In genomic region chr1:196650403-196650802, GRCh38 we compare ENCODE assay signal across 24 cellular contexts. TPM values are rescaled to one million over a fixed set of nuclear protein-coding genes. Genes with fewer than 3 reads are reported as not detected.
DNase-seq lines count a peak whose midpoint lies in the region; ATAC-seq, FAIRE-seq and TF ChIP-seq lines count a peak whose summit lies in the region.
"Had no signal": no experiment of that assay in that cellular context is flagged by ENCODE, and none has a peak within 500 bp of the region (broad histone marks: within the 10 kb centered on the region; RNA-seq: fewer than 3 reads in every experiment).

No MANE protein-coding gene starts in this region.

- H3K9me3 ChIP-seq in ES-I3 (ENCODE audit: control insufficient read depth, insufficient read depth, low read length) = no peaks in the 10 kb centered on the region
- H3K9me3 ChIP-seq in HUES64 (ENCODE audit: insufficient read depth, low read depth, low read length) = no peaks in the 10 kb centered on the region
- no peaks in the 10 kb centered on the region for H3K9me3 ChIP-seq in K562 (replicated peaks; ENCODE audit: control insufficient read depth, insufficient read depth, low read depth, low read length)
- no peaks in the 10 kb centered on the region for H3K9me3 ChIP-seq in neural progenitor cell (ENCODE audit: low read depth)
- H3K9me3 ChIP-seq: adrenal gland, esophagus muscularis mucosa, gastroesophageal sphincter, HAP-1, suprapubic skin had no signal

- POLR2A ChIA-PET in K562 (lab: Yijun Ruan, JAX) = interaction anchor here (0.5 kb wide), 1 partner anchor 156 kb away, joined by 5 read pairs; no protein-coding TSS in a partner anchor

- H3K36me3 ChIP-seq in ES-I3 (ENCODE audit: insufficient read depth, low read length) (no peaks in the 10 kb centered on the region), HUES64 (ENCODE audit: insufficient read depth, low read length) (no peaks in the 10 kb centered on the region), K562 (ENCODE audit: control insufficient read depth, insufficient read depth, low read length) (no peaks in the 10 kb centered on the region), neural progenitor cell (no peaks in the 10 kb centered on the region)
- H3K36me3 ChIP-seq: adrenal gland, esophagus muscularis mucosa, gastroesophageal sphincter, HAP-1, suprapubic skin had no signal

- WGBS in HUES64 = 87% methylated on average over 12 of the region's 12 CpGs
- 15% methylated on average over 12 of the region's 12 CpGs for WGBS in K562 (ENCODE audit: insufficient coverage, low coverage, missing lambda C conversion rate)

- DNase-seq in K562 (ENCODE audit: extremely low read depth in 1 of 4, low spot score in 3 of 4) (peak in 2 of 4 experiments; percentile 13 to 38), neural progenitor cell (ENCODE audit: low spot score) (peak; percentile 2)
- DNase-seq in activated naive CD4-positive, alpha-beta T cell (lab: John Stamatoyannopoulos, UW) = no peak
- DNase-seq in natural killer cell treated with Interleukin-12 subunit alpha and Interleukin-12 subunit beta and Interleukin-15 and Interleukin-18, amount 100 ng/mL, for 72 hours (ENCODE audit: low spot score) = no peak
- DNase-seq: activated CD8-positive, alpha-beta T cell treated with anti-CD3 and anti-CD28 coated beads for 36 hours; adrenal gland; CD4-positive, CD25-positive, alpha-beta regulatory T cell; DMS 273 treated with DMSO at 0.1 percent for 48 hours; effector memory CD4-positive, alpha-beta T cell; GDM1; hypothalamus; naive B cell; NCI-H1930; NCI-H446 treated with DMSO at 0.1 percent for 48 hours; T1000 had no signal

- TF ChIP-seq EP300 in K562 (IDR thresholded peaks at IDR 0.05; ENCODE audit: low read length) = no peak

- intact Hi-C loops in K562 (cut with micrococcal nuclease) = loop anchor here (5.0 kb wide), 1 partner anchor 547 kb away; no protein-coding TSS in a partner anchor

- no TSS peak for BruUV-seq in K562 (replicated peaks; lab: Mats Ljungman, UMichigan)

- no peak for TF ChIP-seq POLR2A in K562 (conservative IDR thresholded peaks at IDR 0.05)

- no peaks in the 10 kb centered on the region for H3K9me1 ChIP-seq in K562 (ENCODE audit: control insufficient read depth, insufficient read depth, low read length)

- H3K27me3 Mint-ChIP-seq in neural progenitor cell (ENCODE audit: insufficient read depth, low read depth) = no peaks in the 10 kb centered on the region
- no peaks in the 10 kb centered on the region for H3K27me3 Mint-ChIP-seq in natural killer cell treated with Interleukin-12 subunit alpha and Interleukin-12 subunit beta and Interleukin-15 and Interleukin-18, amount 100 ng/mL, for 72 hours
- H3K27me3 Mint-ChIP-seq: CD4-positive, CD25-positive, alpha-beta regulatory T cell; naive B cell had no signal

- CTCF ChIA-PET in K562 (lab: Yijun Ruan, JAX; ENCODE audit: low intra/inter-chr PET ratio) = no interaction called here

- peak overlapping the region; percentile 73 for H3K4me2 ChIP-seq in K562 (ENCODE audit: insufficient read depth, low read length)
- no peak overlapping the region for H3K4me2 ChIP-seq in neural progenitor cell
- H3K4me2 ChIP-seq: KMS-11 had no signal

- peak overlapping the region; percentile 35 for H3K4me3 ChIP-seq in HUES64 (ENCODE audit: low read length)
- H3K4me3 ChIP-seq in K562 = no peak overlapping the region
- no peak overlapping the region for H3K4me3 ChIP-seq in neural progenitor cell
- H3K4me3 ChIP-seq: adrenal gland, esophagus muscularis mucosa, gastroesophageal sphincter, HAP-1, suprapubic skin had no signal

- H3K4me3 Mint-ChIP-seq in neural progenitor cell = no peak overlapping the region
- no peak overlapping the region for H3K4me3 Mint-ChIP-seq in natural killer cell treated with Interleukin-12 subunit alpha and Interleukin-12 subunit beta and Interleukin-15 and Interleukin-18, amount 100 ng/mL, for 72 hours
- H3K4me3 Mint-ChIP-seq: activated CD8-positive, alpha-beta T cell treated with anti-CD3 and anti-CD28 coated beads for 36 hours; CD4-positive, CD25-positive, alpha-beta regulatory T cell; naive B cell had no signal

- H3K9ac ChIP-seq in ES-I3 (ENCODE audit: low read depth, low read length) = peak overlapping the region; percentile 46; the same call in 1 of the 2 replicates
- no peak overlapping the region for H3K9ac ChIP-seq in HUES64 (ENCODE audit: low read depth, low read length)
- peak overlapping the region; percentile 36 to 80 for H3K9ac ChIP-seq in K562 (ENCODE audit: insufficient read depth in 1 of 2, low read depth in 2 of 2, low read length in 2 of 2)
- H3K9ac ChIP-seq in neural progenitor cell = no peak overlapping the region
- H3K9ac ChIP-seq: KMS-11 had no signal

- in situ Hi-C loops in K562 (cut with MboI) = loop anchor here (25.0 kb wide), 1 partner anchor 763 kb away; no protein-coding TSS in a partner anchor

- H4K20me1 ChIP-seq in K562 (replicated peaks; ENCODE audit: control insufficient read depth, insufficient read depth, low read length) (no peaks in the 10 kb centered on the region), neural progenitor cell (ENCODE audit: low read depth) (no peaks in the 10 kb centered on the region)

- no peaks in the 10 kb centered on the region for H3K36me3 Mint-ChIP-seq in neural progenitor cell
- H3K36me3 Mint-ChIP-seq in natural killer cell treated with Interleukin-12 subunit alpha and Interleukin-12 subunit beta and Interleukin-15 and Interleukin-18, amount 100 ng/mL, for 72 hours = no peaks in the 10 kb centered on the region
- H3K36me3 Mint-ChIP-seq: CD4-positive, CD25-positive, alpha-beta regulatory T cell; naive B cell had no signal

- H3K27me3 ChIP-seq in HUES64 (ENCODE audit: insufficient read depth, low read length) (no peaks in the 10 kb centered on the region), K562 (ENCODE audit: control insufficient read depth in 2 of 2, insufficient read depth in 2 of 2, low read length in 2 of 2) (no peaks in the 10 kb centered on the region), neural progenitor cell (no peaks in the 10 kb centered on the region)
- H3K27me3 ChIP-seq: adrenal gland, esophagus muscularis mucosa, gastroesophageal sphincter, suprapubic skin had no signal

- H3F3A ChIP-seq in neural progenitor cell (ENCODE audit: low read depth) = no peaks in the 10 kb centered on the region

- ATAC-seq in K562 (peak; percentile 66), HG03095 (IDR thresholded peaks at IDR 0.05; ENCODE audit: unreplicated experiment) (no peak)
- no peak for ATAC-seq in natural killer cell treated with Interleukin-12 subunit alpha and Interleukin-12 subunit beta and Interleukin-15 and Interleukin-18, amount 100 ng/mL, for 72 hours
- ATAC-seq: activated CD4-positive, CD25-positive, alpha-beta regulatory T cell treated with anti-CD3 and anti-CD28 coated beads, Interleukin-2, amount 50 U/mL, for 24 hours; activated CD8-positive, alpha-beta T cell treated with anti-CD3 and anti-CD28 coated beads for 36 hours; gastroesophageal sphincter had no signal

- H3K27ac ChIP-seq in HUES64 (ENCODE audit: low read depth, low read length) (no peak overlapping the region), K562 (ENCODE audit: extremely low read depth, low read depth, low read length) (peak overlapping the region; percentile 67), neural progenitor cell (no peak overlapping the region)
- H3K27ac ChIP-seq: adrenal gland, gastroesophageal sphincter, KMS-11 had no signal

- no peaks in the 10 kb centered on the region for H3K4me1 ChIP-seq in ES-I3 (ENCODE audit: insufficient read depth, low read length)
- no peaks in the 10 kb centered on the region for H3K4me1 ChIP-seq in HUES64 (ENCODE audit: insufficient read depth, low read length)
- peaks cover 0 to 3% of the 10 kb centered on the region in 2 experiments; a peak in 2 of 5 replicates for H3K4me1 ChIP-seq in K562 (replicated peaks in 1 of 2; ENCODE audit: control insufficient read depth in 2 of 2, insufficient read depth in 2 of 2, low read length in 2 of 2)
- H3K4me1 ChIP-seq in neural progenitor cell = no peaks in the 10 kb centered on the region
- H3K4me1 ChIP-seq: adrenal gland, esophagus muscularis mucosa, HAP-1, suprapubic skin had no signal

- H2AFZ ChIP-seq in K562 (ENCODE audit: low read depth, low read length) = peak overlapping the region; percentile 80
- H2AFZ ChIP-seq in neural progenitor cell (replicated peaks) = peak overlapping the region; percentile 46

- peaks cover 35% of the 10 kb centered on the region for H3K79me2 ChIP-seq in K562 (ENCODE audit: control insufficient read depth, insufficient read depth, low read length)
- H3K79me2 ChIP-seq in neural progenitor cell (ENCODE audit: low read depth) = no peaks in the 10 kb centered on the region

- FAIRE-seq in K562 (lab: Jason Lieb, UNC) = no peak

- no peaks in the 10 kb centered on the region for H3K9me3 Mint-ChIP-seq in neural progenitor cell
- H3K9me3 Mint-ChIP-seq in natural killer cell treated with Interleukin-12 subunit alpha and Interleukin-12 subunit beta and Interleukin-15 and Interleukin-18, amount 100 ng/mL, for 72 hours = no peaks in the 10 kb centered on the region
- H3K9me3 Mint-ChIP-seq: activated CD8-positive, alpha-beta T cell treated with anti-CD3 and anti-CD28 coated beads for 36 hours; naive B cell had no signal

- no peak for TF ChIP-seq RAD21 in K562 (CRISPR knock-in tag; conservative IDR thresholded peaks at IDR 0.05 in 1 of 2, IDR thresholded peaks at IDR 0.05 in 1 of 2)

- no peaks in the 10 kb centered on the region for H3K4me1 Mint-ChIP-seq in neural progenitor cell
- peaks cover 10 to 15% of the 10 kb centered on the region in 2 donors for H3K4me1 Mint-ChIP-seq in natural killer cell treated with Interleukin-12 subunit alpha and Interleukin-12 subunit beta and Interleukin-15 and Interleukin-18, amount 100 ng/mL, for 72 hours (ENCODE audit: low read depth in 2 of 2)
- H3K4me1 Mint-ChIP-seq: naive B cell had no signal

- no peak overlapping the region for H3K27ac Mint-ChIP-seq in neural progenitor cell
- no peak overlapping the region for H3K27ac Mint-ChIP-seq in natural killer cell treated with Interleukin-12 subunit alpha and Interleukin-12 subunit beta and Interleukin-15 and Interleukin-18, amount 100 ng/mL, for 72 hours
- H3K27ac Mint-ChIP-seq: activated CD8-positive, alpha-beta T cell treated with anti-CD3 and anti-CD28 coated beads for 36 hours; CD4-positive, CD25-positive, alpha-beta regulatory T cell; naive B cell had no signal

- no peak for TF ChIP-seq CTCF in K562 (IDR thresholded peaks at IDR 0.05 in 2 of 3, conservative IDR thresholded peaks at IDR 0.05 in 1 of 3; ENCODE audit: insufficient read depth in 2 of 3, low read depth in 1 of 3, low read length in 3 of 3)
- TF ChIP-seq CTCF in neural progenitor cell (IDR thresholded peaks at IDR 0.05) = no peak

RNA-seq across cellular contexts. Expression of gene CFH, which starts 1.4 kb away (rescaled TPM):
- polyA plus RNA-seq in HUES64 (2013, experiment 1 of 2) = not detected
- polyA plus RNA-seq in HUES64 (2013, experiment 2 of 2) = not detected
- total RNA-seq in K562 (2011; cell fraction: chromatin; rRNA removed; ENCODE audit: low replicate concordance) = 90.2 and 229 TPM in 2 replicates
- total RNA-seq in K562 (2011; cell fraction: nucleolus; rRNA removed) = 43.5 and 56.7 TPM in 2 replicates
- total RNA-seq in K562 (2011; cell fraction: nucleoplasm; rRNA removed) = 90.6 and 103 TPM in 2 replicates
- total RNA-seq in K562 (2014; rRNA removed) (31.6 and 31.8 TPM in 2 replicates), K562 (2014; rRNA removed; fragmentation: Illumina TruSeq; extraction: Trizol) (69.0 and 72.2 TPM in 2 replicates), K562 (2015; rRNA removed; fragmentation: Illumina TruSeq; extraction: Trizol) (88.6 and 96.1 TPM in 2 replicates), K562 (2021) (40.8 and 46.6 TPM in 2 replicates), neural progenitor cell (ENCODE audit: low replicate concordance) (not detected in 2 replicates)
- polyA plus RNA-seq in K562 (2011; rRNA removed) (106 and 107 TPM in 2 replicates), K562 (2014; fragmentation: Illumina TruSeq; extraction: Trizol) (41.6 and 48.3 TPM in 2 replicates), K562 (2014; fragmentation: Nextera tagmentation; extraction: Ambion mirVana) (10 to 100 TPM; 45.6 to 58.8 TPM), K562 (2014; rRNA removed) (47.0 and 50.7 TPM in 2 replicates)
- 14.8 and 39.6 TPM in 2 replicates for polyA plus RNA-seq in K562 (2011; cell fraction: cytosol; rRNA removed)
- 64.8 and 122 TPM in 2 replicates for polyA plus RNA-seq in K562 (2011; cell fraction: nucleus; rRNA removed)
- 76.4 and 121 TPM in 2 replicates for polyA plus RNA-seq in K562 (2012)
- polyA minus RNA-seq in K562 (2011; rRNA and poly(A)+ RNA removed) = 125 and 163 TPM in 2 replicates
- polyA minus RNA-seq in K562 (2011; cell fraction: cytosol; rRNA and poly(A)+ RNA removed) = 30.7 and 33.8 TPM in 2 replicates
- 54.3 and 144 TPM in 2 replicates for polyA minus RNA-seq in K562 (2011; cell fraction: nucleus; rRNA and poly(A)+ RNA removed)
- 1 to 10 TPM; 8.8 to 9.4 TPM for total RNA-seq in natural killer cell treated with Interleukin-12 subunit alpha and Interleukin-12 subunit beta and Interleukin-15 and Interleukin-18, amount 100 ng/mL, for 72 hours

RNA-seq across cellular contexts. Expression of gene KCNT2, which starts 42.2 kb away (rescaled TPM):
- polyA plus RNA-seq in HUES64 (2013, experiment 1 of 2) = 3.5 TPM
- polyA plus RNA-seq in HUES64 (2013, experiment 2 of 2) = 4.6 TPM
- 0.58 and 2.4 TPM in 2 replicates for total RNA-seq in K562 (2011; cell fraction: chromatin; rRNA removed; ENCODE audit: low replicate concordance)
- total RNA-seq in K562 (2011; cell fraction: nucleolus; rRNA removed) = 0.17 and 0.79 TPM in 2 replicates
- total RNA-seq in K562 (2011; cell fraction: nucleoplasm; rRNA removed) = 0.88 and 0.99 TPM in 2 replicates
- total RNA-seq in K562 (2014; rRNA removed) = 0.49 and 0.59 TPM in 2 replicates
- 0.35 and 0.73 TPM in 2 replicates for total RNA-seq in K562 (2014; rRNA removed; fragmentation: Illumina TruSeq; extraction: Trizol)
- total RNA-seq in K562 (2015; rRNA removed; fragmentation: Illumina TruSeq; extraction: Trizol) = 0.26 and 0.58 TPM in 2 replicates
- 0.33 and 0.49 TPM in 2 replicates for total RNA-seq in K562 (2021)
- polyA plus RNA-seq in K562 (2011; rRNA removed) = 0.18 and 0.42 TPM in 2 replicates
- 0.04 and 0.22 TPM in 2 replicates for polyA plus RNA-seq in K562 (2011; cell fraction: cytosol; rRNA removed)
- 0.26 and 0.95 TPM in 2 replicates for polyA plus RNA-seq in K562 (2011; cell fraction: nucleus; rRNA removed)
- polyA plus RNA-seq in K562 (2012) = 0.25 and 0.51 TPM in 2 replicates
- polyA plus RNA-seq in K562 (2014; fragmentation: Illumina TruSeq; extraction: Trizol) = 0.19 and 0.24 TPM in 2 replicates
- under 1 TPM; 0.13 to 0.28 TPM for polyA plus RNA-seq in K562 (2014; fragmentation: Nextera tagmentation; extraction: Ambion mirVana)
- 0.16 and 0.19 TPM in 2 replicates for polyA plus RNA-seq in K562 (2014; rRNA removed)
- 1.1 and 2.7 TPM in 2 replicates for polyA minus RNA-seq in K562 (2011; rRNA and poly(A)+ RNA removed)
- 0.64 TPM in 1 of 2 replicates, not detected in the other for polyA minus RNA-seq in K562 (2011; cell fraction: cytosol; rRNA and poly(A)+ RNA removed)
- polyA minus RNA-seq in K562 (2011; cell fraction: nucleus; rRNA and poly(A)+ RNA removed) = 0.81 and 4.1 TPM in 2 replicates
- 24.1 and 29.8 TPM in 2 replicates for total RNA-seq in neural progenitor cell (ENCODE audit: low replicate concordance)
- not detected for total RNA-seq in natural killer cell treated with Interleukin-12 subunit alpha and Interleukin-12 subunit beta and Interleukin-15 and Interleukin-18, amount 100 ng/mL, for 72 hours
- total RNA-seq: activated CD8-positive, alpha-beta T cell treated with anti-CD3 and anti-CD28 coated beads for 36 hours; CD4-positive, CD25-positive, alpha-beta regulatory T cell had no signal
- polyA plus RNA-seq: CD4-positive, CD25-positive, alpha-beta regulatory T cell had no signal

Comparison
In these comparisons a context has a peak if more than half of its experiments do, and no peak if none do; other contexts are left out.
1. H3K9ac ChIP-seq: peak in ES-I3 (single experiment) and K562 (2 of 2); none in HUES64 (single experiment) and neural progenitor cell (single experiment).